8 cellular contexts compared by ENCODE assay signal in the genomic region with DNA sequence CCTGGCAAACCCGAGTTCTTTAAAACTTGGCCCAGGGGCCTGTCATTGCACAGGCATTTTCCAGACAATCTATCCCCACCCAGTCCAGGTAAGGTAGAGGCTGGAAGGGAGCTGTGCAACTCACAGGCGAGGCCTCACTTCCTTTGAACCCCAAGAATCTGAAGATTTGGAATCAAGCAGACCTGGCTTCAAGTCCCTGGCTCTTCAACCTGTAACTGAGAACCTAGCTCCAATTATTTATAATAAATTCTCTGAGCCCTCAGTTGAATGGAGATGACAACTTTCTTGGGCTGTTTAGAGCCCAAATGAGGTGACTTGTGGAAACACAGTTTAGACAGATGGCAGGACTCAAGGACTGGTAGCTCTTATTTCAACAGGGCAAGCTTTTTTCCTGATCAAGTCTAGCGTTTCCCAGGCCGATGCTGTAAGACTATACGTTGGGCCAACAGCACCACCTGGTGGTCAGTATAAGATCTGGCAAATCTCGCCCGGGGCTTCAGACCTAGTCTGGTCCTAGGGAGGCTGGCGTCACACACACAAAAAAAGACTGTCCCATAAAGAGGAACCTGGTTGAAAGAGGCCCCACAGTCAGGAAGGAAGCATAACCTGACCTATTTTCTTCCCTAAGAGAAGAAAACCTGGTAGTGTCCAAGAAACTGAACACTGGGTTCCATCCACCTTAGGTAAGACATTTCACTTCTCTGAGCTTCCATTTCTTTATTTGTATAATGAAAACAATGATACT.
DNase-seq lines count a peak whose midpoint lies in the region; TF ChIP-seq lines count a peak whose summit lies in the region.

No MANE protein-coding gene starts in this region.

- H3K27ac ChIP-seq in GM23248 (no peak overlapping the region), Peyer's patch (no peak overlapping the region), neural progenitor cell (no peak overlapping the region)

- DNase-seq in Daoy (ENCODE audit: low read depth) (peak; percentile 74), GM23248 (peak; percentile 92), Kasumi-1 (lab: John Stamatoyannopoulos, UW) (peak; percentile 98), Peyer's patch (peak; percentile 60 to 91 (median 66)), fibroblast of mammary gland (ENCODE audit: low read depth) (peak; percentile 74), neural progenitor cell (ENCODE audit: low spot score) (peak; percentile 92), stromal cell of bone marrow (ENCODE audit: low read depth) (peak; percentile 67)
- peak; percentile 78 for DNase-seq in activated T-cell treated with anti-CD3 and anti-CD28 coated beads, Interleukin-2, amount 50 U/mL, for 24 hours

- no peaks in the 10 kb centered on the region for H3K79me2 ChIP-seq in GM23248 (ENCODE audit: insufficient read depth)
- no peaks in the 10 kb centered on the region for H3K79me2 ChIP-seq in neural progenitor cell (ENCODE audit: low read depth)

- in situ Hi-C loops in GM23248 (cut with MboI): loop anchor here (10.0 kb wide), 1 partner anchor 121 kb away; a partner anchor contains a TSS

- WGBS in GM23248 (ENCODE audit: low coverage in 1 of 2, low lambda C conversion rate in 2 of 2, missing lambda C conversion rate in 2 of 2), 2 experiments: 17 to 20% methylated on average over 8 of the region's 8 CpGs

- H3K4me3 ChIP-seq in GM23248 (no peak overlapping the region), Peyer's patch (no peak overlapping the region), fibroblast of mammary gland (ENCODE audit: control insufficient read depth, low read depth, low read length) (no peak overlapping the region), neural progenitor cell (no peak overlapping the region)

- no peak overlapping the region for H3K4me3 Mint-ChIP-seq in activated T-cell treated with anti-CD3 and anti-CD28 coated beads, Interleukin-2, amount 50 U/mL, for 24 hours
- no peak overlapping the region for H3K4me3 Mint-ChIP-seq in neural progenitor cell

- no peak overlapping the region for H3K27ac Mint-ChIP-seq in activated T-cell treated with anti-CD3 and anti-CD28 coated beads, Interleukin-2, amount 50 U/mL, for 24 hours
- H3K27ac Mint-ChIP-seq in neural progenitor cell: no peak overlapping the region

- H3K36me3 Mint-ChIP-seq in activated T-cell treated with anti-CD3 and anti-CD28 coated beads, Interleukin-2, amount 50 U/mL, for 24 hours (ENCODE audit: low read depth): no peaks in the 10 kb centered on the region
- no peaks in the 10 kb centered on the region for H3K36me3 Mint-ChIP-seq in neural progenitor cell

- peaks cover 3% of the 10 kb centered on the region for H3K27me3 Mint-ChIP-seq in activated T-cell treated with anti-CD3 and anti-CD28 coated beads, Interleukin-2, amount 50 U/mL, for 24 hours
- no peaks in the 10 kb centered on the region for H3K27me3 Mint-ChIP-seq in neural progenitor cell (ENCODE audit: insufficient read depth, low read depth)

- H3F3A ChIP-seq in GM23248 (ENCODE audit: insufficient read depth) (no peaks in the 10 kb centered on the region), neural progenitor cell (ENCODE audit: low read depth) (no peaks in the 10 kb centered on the region)

- no peak for TF ChIP-seq POLR2A in Peyer's patch (IDR thresholded peaks at IDR 0.05)

- H2AFZ ChIP-seq in GM23248 (no peak overlapping the region), neural progenitor cell (replicated peaks) (peak overlapping the region; percentile 66)

- H3K9me3 Mint-ChIP-seq in activated T-cell treated with anti-CD3 and anti-CD28 coated beads, Interleukin-2, amount 50 U/mL, for 24 hours: no peaks in the 10 kb centered on the region
- peaks cover 2% of the 10 kb centered on the region for H3K9me3 Mint-ChIP-seq in neural progenitor cell

- H3K9ac ChIP-seq in GM23248 (no peak overlapping the region), neural progenitor cell (no peak overlapping the region)

- H3K9me2 ChIP-seq in GM23248 (ENCODE audit: insufficient read depth): no peaks in the 10 kb centered on the region

- H3K27me3 ChIP-seq in GM23248 (replicated peaks; ENCODE audit: insufficient read depth): no peaks in the 10 kb centered on the region
- no peaks in the 10 kb centered on the region for H3K27me3 ChIP-seq in Peyer's patch
- no peaks in the 10 kb centered on the region for H3K27me3 ChIP-seq in neural progenitor cell

- peaks cover 2% of the 10 kb centered on the region for H3K4me1 Mint-ChIP-seq in activated T-cell treated with anti-CD3 and anti-CD28 coated beads, Interleukin-2, amount 50 U/mL, for 24 hours (ENCODE audit: low read depth)
- H3K4me1 Mint-ChIP-seq in neural progenitor cell: no peaks in the 10 kb centered on the region

- H3K9me3 ChIP-seq in GM23248 (ENCODE audit: low read depth) (no peaks in the 10 kb centered on the region), Peyer's patch (no peaks in the 10 kb centered on the region), neural progenitor cell (ENCODE audit: low read depth) (no peaks in the 10 kb centered on the region)

- H3K4me1 ChIP-seq in GM23248 (ENCODE audit: insufficient read depth) (no peaks in the 10 kb centered on the region), Peyer's patch (no peaks in the 10 kb centered on the region), neural progenitor cell (no peaks in the 10 kb centered on the region)

- H4K20me1 ChIP-seq in GM23248 (ENCODE audit: insufficient read depth): no peaks in the 10 kb centered on the region
- H4K20me1 ChIP-seq in neural progenitor cell (ENCODE audit: low read depth): no peaks in the 10 kb centered on the region

- H3K4me2 ChIP-seq in GM23248 (ENCODE audit: unreplicated experiment) (no peak overlapping the region), neural progenitor cell (no peak overlapping the region)

- peak; percentile 54 to 81 (median 74) for TF ChIP-seq CTCF in Peyer's patch (IDR thresholded peaks at IDR 0.05)
- peak; percentile 81 for TF ChIP-seq CTCF in fibroblast of mammary gland (conservative IDR thresholded peaks at IDR 0.05; ENCODE audit: control insufficient read depth, insufficient read depth, low read depth, low read length)
- TF ChIP-seq CTCF in neural progenitor cell (IDR thresholded peaks at IDR 0.05): peak; percentile 89

- H3K36me3 ChIP-seq in GM23248 (ENCODE audit: low read depth): no peaks in the 10 kb centered on the region
- no peaks in the 10 kb centered on the region for H3K36me3 ChIP-seq in Peyer's patch
- no peaks in the 10 kb centered on the region for H3K36me3 ChIP-seq in neural progenitor cell
